ENCODE assay signal across 2 cellular contexts in the genomic region with DNA sequence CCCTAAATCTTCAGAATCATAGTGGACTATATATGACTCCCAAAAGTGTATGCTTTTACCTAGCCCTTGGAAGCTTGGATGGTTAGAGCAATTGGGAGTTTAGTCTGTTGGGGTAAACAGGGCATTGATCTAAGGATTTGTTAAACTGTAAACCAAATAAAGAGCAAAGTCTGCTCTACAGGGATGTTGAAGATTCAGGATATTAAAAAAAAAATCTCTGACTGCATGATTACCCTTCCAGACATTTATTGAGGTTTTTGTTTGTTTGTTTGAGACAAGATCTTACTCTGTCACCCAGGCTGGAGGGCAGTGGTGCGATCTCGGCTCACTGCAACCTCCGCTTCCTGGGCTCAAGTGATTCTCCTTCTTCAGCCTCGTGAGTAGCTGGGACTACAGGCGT.
TF ChIP-seq lines count a peak whose summit lies in the region.

No MANE protein-coding gene starts in this region.

TF ChIP-seq in liver, 16 proteins besides CTCF, POLR2A, EP300 and RAD21:
- TF ChIP-seq FOXA2 (IDR thresholded peaks at IDR 0.05), result no peak
- TF ChIP-seq JUND (IDR thresholded peaks at IDR 0.05), result no peak
- TF ChIP-seq ZBTB33 (IDR thresholded peaks at IDR 0.05), result no peak
- no peak for TF ChIP-seq MAX (IDR thresholded peaks at IDR 0.05)
- no peak for TF ChIP-seq REST (IDR thresholded peaks at IDR 0.05)
- no peak for TF ChIP-seq FOXA1 (IDR thresholded peaks at IDR 0.05)
- no peak for TF ChIP-seq TAF1 (conservative IDR thresholded peaks at IDR 0.05)
- TF ChIP-seq SP1 (IDR thresholded peaks at IDR 0.05), result no peak
- TF ChIP-seq HNF4G (IDR thresholded peaks at IDR 0.05), result peak; percentile 46
- TF ChIP-seq RXRA (IDR thresholded peaks at IDR 0.05), result peak; percentile 13 to 27
- no peak for TF ChIP-seq YY1 (IDR thresholded peaks at IDR 0.05)
- TF ChIP-seq HNF4A (conservative IDR thresholded peaks at IDR 0.05), result peak; percentile 56 to 63
- TF ChIP-seq NR2F2 (IDR thresholded peaks at IDR 0.05), result no peak
- TF ChIP-seq EGR1 (IDR thresholded peaks at IDR 0.05; ENCODE audit: low read depth in 2 of 2), result no peak
- TF ChIP-seq GABPA (IDR thresholded peaks at IDR 0.05 in 1 of 2, conservative IDR thresholded peaks at IDR 0.05 in 1 of 2), result no peak
- TF ChIP-seq, protein P1, sequence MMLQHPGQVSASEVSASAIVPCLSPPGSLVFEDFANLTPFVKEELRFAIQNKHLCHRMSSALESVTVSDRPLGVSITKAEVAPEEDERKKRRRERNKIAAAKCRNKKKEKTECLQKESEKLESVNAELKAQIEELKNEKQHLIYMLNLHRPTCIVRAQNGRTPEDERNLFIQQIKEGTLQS (IDR thresholded peaks at IDR 0.05), result no peak

TF ChIP-seq in HepG2, 621 proteins besides CTCF, POLR2A, EP300 and RAD21:
- TF ChIP-seq ZNF646 (CRISPR knock-in tag; IDR thresholded peaks at IDR 0.05) (no peak), ATM (IDR thresholded peaks at IDR 0.05; ENCODE audit: borderline replicate concordance) (no peak), SRSF4 (IDR thresholded peaks at IDR 0.05; ENCODE audit: low read depth, low read length, poor library complexity, severe bottlenecking) (no peak), ZNF768 (CRISPR knock-in tag; IDR thresholded peaks at IDR 0.05) (no peak), MTA1 (CRISPR knock-in tag; IDR thresholded peaks at IDR 0.05; ENCODE audit: borderline replicate concordance) (no peak), ZNF589 (CRISPR knock-in tag; conservative IDR thresholded peaks at IDR 0.05) (no peak), SPEN (CRISPR knock-in tag; IDR thresholded peaks at IDR 0.05; ENCODE audit: low read depth) (no peak), ZBED4 (CRISPR knock-in tag; IDR thresholded peaks at IDR 0.05; ENCODE audit: borderline replicate concordance) (no peak), ZNF598 (CRISPR knock-in tag; IDR thresholded peaks at IDR 0.05; ENCODE audit: borderline replicate concordance) (no peak), SMARCE1 (IDR thresholded peaks at IDR 0.05; ENCODE audit: borderline replicate concordance) (no peak), NCOA2 (CRISPR knock-in tag; IDR thresholded peaks at IDR 0.05) (no peak), TFDP2 (CRISPR knock-in tag; IDR thresholded peaks at IDR 0.05) (no peak), ZNF83 (CRISPR knock-in tag; IDR thresholded peaks at IDR 0.05; ENCODE audit: borderline replicate concordance) (no peak), NFE2L2 (IDR thresholded peaks at IDR 0.05; ENCODE audit: low read length) (no peak)
- TF ChIP-seq, protein P1 (CRISPR knock-in tag; IDR thresholded peaks at IDR 0.05), result no peak
- TF ChIP-seq, protein P2, sequence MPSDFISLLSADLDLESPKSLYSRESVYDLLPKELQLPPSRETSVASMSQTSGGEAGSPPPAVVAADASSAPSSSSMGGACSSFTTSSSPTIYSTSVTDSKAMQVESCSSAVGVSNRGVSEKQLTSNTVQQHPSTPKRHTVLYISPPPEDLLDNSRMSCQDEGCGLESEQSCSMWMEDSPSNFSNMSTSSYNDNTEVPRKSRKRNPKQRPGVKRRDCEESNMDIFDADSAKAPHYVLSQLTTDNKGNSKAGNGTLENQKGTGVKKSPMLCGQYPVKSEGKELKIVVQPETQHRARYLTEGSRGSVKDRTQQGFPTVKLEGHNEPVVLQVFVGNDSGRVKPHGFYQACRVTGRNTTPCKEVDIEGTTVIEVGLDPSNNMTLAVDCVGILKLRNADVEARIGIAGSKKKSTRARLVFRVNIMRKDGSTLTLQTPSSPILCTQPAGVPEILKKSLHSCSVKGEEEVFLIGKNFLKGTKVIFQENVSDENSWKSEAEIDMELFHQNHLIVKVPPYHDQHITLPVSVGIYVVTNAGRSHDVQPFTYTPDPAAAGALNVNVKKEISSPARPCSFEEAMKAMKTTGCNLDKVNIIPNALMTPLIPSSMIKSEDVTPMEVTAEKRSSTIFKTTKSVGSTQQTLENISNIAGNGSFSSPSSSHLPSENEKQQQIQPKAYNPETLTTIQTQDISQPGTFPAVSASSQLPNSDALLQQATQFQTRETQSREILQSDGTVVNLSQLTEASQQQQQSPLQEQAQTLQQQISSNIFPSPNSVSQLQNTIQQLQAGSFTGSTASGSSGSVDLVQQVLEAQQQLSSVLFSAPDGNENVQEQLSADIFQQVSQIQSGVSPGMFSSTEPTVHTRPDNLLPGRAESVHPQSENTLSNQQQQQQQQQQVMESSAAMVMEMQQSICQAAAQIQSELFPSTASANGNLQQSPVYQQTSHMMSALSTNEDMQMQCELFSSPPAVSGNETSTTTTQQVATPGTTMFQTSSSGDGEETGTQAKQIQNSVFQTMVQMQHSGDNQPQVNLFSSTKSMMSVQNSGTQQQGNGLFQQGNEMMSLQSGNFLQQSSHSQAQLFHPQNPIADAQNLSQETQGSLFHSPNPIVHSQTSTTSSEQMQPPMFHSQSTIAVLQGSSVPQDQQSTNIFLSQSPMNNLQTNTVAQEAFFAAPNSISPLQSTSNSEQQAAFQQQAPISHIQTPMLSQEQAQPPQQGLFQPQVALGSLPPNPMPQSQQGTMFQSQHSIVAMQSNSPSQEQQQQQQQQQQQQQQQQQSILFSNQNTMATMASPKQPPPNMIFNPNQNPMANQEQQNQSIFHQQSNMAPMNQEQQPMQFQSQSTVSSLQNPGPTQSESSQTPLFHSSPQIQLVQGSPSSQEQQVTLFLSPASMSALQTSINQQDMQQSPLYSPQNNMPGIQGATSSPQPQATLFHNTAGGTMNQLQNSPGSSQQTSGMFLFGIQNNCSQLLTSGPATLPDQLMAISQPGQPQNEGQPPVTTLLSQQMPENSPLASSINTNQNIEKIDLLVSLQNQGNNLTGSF (CRISPR knock-in tag; IDR thresholded peaks at IDR 0.05), result no peak
